8 cellular contexts compared by ENCODE assay signal in genomic region chr4:26288308-26288982, GRCh38. TPM values are rescaled to one million over a fixed set of nuclear protein-coding genes. Genes with fewer than 3 reads are reported as not detected.
DNase-seq lines count a peak whose midpoint lies in the region; ATAC-seq lines count a peak whose summit lies in the region.

No MANE protein-coding gene starts in this region.

- no peaks in the 10 kb centered on the region for H3K9me3 ChIP-seq in SJSA1 (replicated peaks)

- H3K4me1 ChIP-seq in SJSA1 (replicated peaks): peaks cover 24% of the 10 kb centered on the region

- peak overlapping the region; percentile 90 for H3K27ac ChIP-seq in SJSA1

- no peaks in the 10 kb centered on the region for H3K27me3 ChIP-seq in SJSA1 (replicated peaks)

- ATAC-seq in GM18861 (IDR thresholded peaks at IDR 0.05; ENCODE audit: unreplicated experiment) (peak; percentile 78), HG02973 (IDR thresholded peaks at IDR 0.05; ENCODE audit: unreplicated experiment) (peak; percentile 85)

- H3K36me3 ChIP-seq in SJSA1: no peaks in the 10 kb centered on the region

- DNase-seq in AG08395 (ENCODE audit: low spot score): peak; percentile 77
- peak; percentile 71 to 81 for DNase-seq in SJSA1 (ENCODE audit: low read depth in 1 of 2, low spot score in 2 of 2)
- peak; percentile 25 for DNase-seq in germinal center (ENCODE audit: low spot score)
- no peak for DNase-seq in cerebellar nuclear complex (lab: John Stamatoyannopoulos, UW)
- DNase-seq in cerebellum (ENCODE audit: low spot score): no peak
- DNase-seq in NCI-H1092 (lab: John Stamatoyannopoulos, UW): no peak

- H3K4me3 ChIP-seq in SJSA1: no peak overlapping the region

RNA-seq across cellular contexts. Expression of gene RBPJ, which starts 32.4 kb away (rescaled TPM):
- 34.5 and 96.6 TPM in 2 replicates for total RNA-seq in SJSA1 (2014; rRNA removed; shearing (Covaris generic))
- total RNA-seq in cerebellum: 89.9 TPM

Comparison
In these comparisons a context has a peak if more than half of its experiments do, and no peak if none do; other contexts are left out.
1. DNase-seq: peak in AG08395 (single experiment), SJSA1 (2 of 2) and germinal center (single experiment); none in cerebellar nuclear complex (0 of 2), cerebellum (single experiment) and NCI-H1092 (single experiment).